In genomic region chr1:230632273-230632873, GRCh38 we compare ENCODE assay signal across 8 cellular contexts. TPM values are rescaled to one million over a fixed set of nuclear protein-coding genes. Genes with fewer than 3 reads are reported as not detected.
DNase-seq lines count a peak whose midpoint lies in the region; ATAC-seq, FAIRE-seq and TF ChIP-seq lines count a peak whose summit lies in the region.

No MANE protein-coding gene starts in this region.

- H3K27me3 ChIP-seq in liver (ENCODE audit: control insufficient read depth in 4 of 4, insufficient read depth in 4 of 4, low read length in 3 of 4) (no peaks in the 10 kb centered on the region), esophagus muscularis mucosa (peaks cover 0 to 22% (median 0%) of the 10 kb centered on the region in 4 donors)

- H3K9me3 ChIP-seq in liver (ENCODE audit: control insufficient read depth in 4 of 4, low read length in 3 of 4) (no peaks in the 10 kb centered on the region), esophagus muscularis mucosa (no peaks in the 10 kb centered on the region)

- TF ChIP-seq POLR2A in H54 (IDR thresholded peaks at IDR 0.05; ENCODE audit: low read depth, low read length) = no peak
- TF ChIP-seq POLR2A in esophagus muscularis mucosa (IDR thresholded peaks at IDR 0.05; ENCODE audit: low read depth) = no peak

- FAIRE-seq in H54 (lab: Jason Lieb, UNC) = no peak

- no peak overlapping the region for H3K9ac ChIP-seq in liver (ENCODE audit: low read depth in 1 of 2, low read length in 2 of 2)

- H3K4me3 ChIP-seq in cardiac fibroblast (replicated peaks in 1 of 2; ENCODE audit: low read depth in 2 of 2, low read length in 2 of 2) (no peak overlapping the region), liver (ENCODE audit: low read depth in 1 of 3, low read length in 3 of 3) (no peak overlapping the region), esophagus muscularis mucosa (no peak overlapping the region)

- TF ChIP-seq RAD21 in liver (IDR thresholded peaks at IDR 0.05) = peak; percentile 95 to 98

- WGBS in liver = 58% methylated on average over 4 of the region's 4 CpGs
- 74% methylated on average over 4 of the region's 4 CpGs for WGBS in esophagus muscularis mucosa

- TF ChIP-seq CTCF in cardiac fibroblast (IDR thresholded peaks at IDR 0.05; ENCODE audit: low read depth, low read length) (peak; percentile 63), liver (IDR thresholded peaks at IDR 0.05; ENCODE audit: low read depth, low read length, missing input control) (peak; percentile 88), esophagus muscularis mucosa (IDR thresholded peaks at IDR 0.05) (no peak)

- no peak for TF ChIP-seq EP300 in esophagus muscularis mucosa (IDR thresholded peaks at IDR 0.05)

- peak; percentile 39 for DNase-seq in DMS153 (lab: John Stamatoyannopoulos, UW)
- DNase-seq in H54 (ENCODE audit: insufficient read length, low spot score) = peak; percentile 16
- DNase-seq in NCI-H748 treated with DMSO at 0.1 percent for 48 hours (lab: John Stamatoyannopoulos, UW) = peak; percentile 39
- peak; percentile 42 to 44 for DNase-seq in cardiac fibroblast (ENCODE audit: low read depth in 2 of 2)
- DNase-seq in OCI-M2 (lab: John Stamatoyannopoulos, UW; ENCODE audit: unreplicated experiment) = no peak
- no peak for DNase-seq in esophagus muscularis mucosa (ENCODE audit: extremely low spot score)

- no peaks in the 10 kb centered on the region for H3K4me1 ChIP-seq in liver (ENCODE audit: control insufficient read depth in 4 of 4, insufficient read depth in 4 of 4, low read length in 3 of 4)
- H3K4me1 ChIP-seq in esophagus muscularis mucosa = no peaks in the 10 kb centered on the region

- no peaks in the 10 kb centered on the region for H3K36me3 ChIP-seq in liver (ENCODE audit: control insufficient read depth in 4 of 4, insufficient read depth in 3 of 4, low read depth in 1 of 4, low read length in 3 of 4)
- no peaks in the 10 kb centered on the region for H3K36me3 ChIP-seq in esophagus muscularis mucosa

- H3K27ac ChIP-seq in liver (ENCODE audit: low read depth in 1 of 2, low read length in 2 of 2) = no peak overlapping the region
- H3K27ac ChIP-seq in esophagus muscularis mucosa (replicated peaks in 1 of 4) = no peak overlapping the region

- intact Hi-C loops in esophagus muscularis mucosa (cut with DNase I) = no loop called here

- no peak for ATAC-seq in GM21423 (IDR thresholded peaks at IDR 0.05; ENCODE audit: unreplicated experiment)

TF ChIP-seq in liver, 16 proteins besides CTCF, POLR2A, EP300 and RAD21:
- TF ChIP-seq FOXA1 (IDR thresholded peaks at IDR 0.05) = no peak
- peak in 1 of 2 donors; percentile 11 for TF ChIP-seq HNF4A (conservative IDR thresholded peaks at IDR 0.05)
- TF ChIP-seq RXRA (IDR thresholded peaks at IDR 0.05) = peak in 1 of 2 donors; percentile 36

RNA-seq across cellular contexts. Expression of gene COG2, which starts 9.9 kb away (rescaled TPM):
- total RNA-seq in liver (10 to 100 TPM; 13.3 to 15.4 TPM), esophagus muscularis mucosa (10 to 100 TPM; 20.9 to 23.9 (median 22.5) TPM)
- 10 to 100 TPM in 1 of 2 donors, 1 to 10 TPM in 1; 6.4 to 16.1 TPM for polyA plus RNA-seq in liver

Comparison
In these comparisons a context has a peak if more than half of its experiments do, and no peak if none do; other contexts are left out.
1. DNase-seq: peak in DMS153 (single experiment), H54 (single experiment), NCI-H748 treated with DMSO at 0.1 percent for 48 hours (single experiment) and cardiac fibroblast (2 of 2); none in OCI-M2 (single experiment) and esophagus muscularis mucosa (single experiment).
2. CTCF ChIP-seq: peak in cardiac fibroblast (single experiment) and liver (single experiment); none in esophagus muscularis mucosa (0 of 3).